In genomic region chr20:59005523-59006166, GRCh38 we compare ENCODE assay signal across 8 cellular contexts. TPM values are rescaled to one million over a fixed set of nuclear protein-coding genes. Genes with fewer than 3 reads are reported as not detected.
DNase-seq lines count a peak whose midpoint lies in the region; ATAC-seq, FAIRE-seq and TF ChIP-seq lines count a peak whose summit lies in the region.

No MANE protein-coding gene starts in this region.

- peak overlapping the region; percentile 68 for H3K27ac ChIP-seq in HL-60 (replicated peaks)
- peak overlapping the region; percentile 80 for H3K27ac ChIP-seq in muscle layer of duodenum (ENCODE audit: low read length)

- POLR2A ChIA-PET in AG04449 (lab: Yijun Ruan, JAX) = interaction anchor here (0.5 to 1.1 kb wide), 3 partner anchors 15 to 114 kb away, joined by 4 read pairs; partner anchors contain the start of gene ATP5F1E

- H3K4me1 ChIP-seq in muscle layer of duodenum (ENCODE audit: control insufficient read depth in 1 of 2, insufficient read depth in 2 of 2, low read length in 2 of 2) = peaks cover 13 to 34% of the 10 kb centered on the region in 2 donors

- peaks cover 8% of the 10 kb centered on the region for H3K36me3 ChIP-seq in bronchial epithelial cell (ENCODE audit: control insufficient read depth, insufficient read depth, low read length)
- peaks cover 13 to 23% of the 10 kb centered on the region in 2 donors for H3K36me3 ChIP-seq in muscle layer of duodenum (ENCODE audit: control insufficient read depth in 1 of 2, insufficient read depth in 2 of 2, low read length in 2 of 2)

- ATAC-seq in GM19324 (IDR thresholded peaks at IDR 0.05; ENCODE audit: low FRiP score, unreplicated experiment) = no peak
- ATAC-seq in HG02938 (IDR thresholded peaks at IDR 0.05; ENCODE audit: unreplicated experiment) = no peak

- H3K4me3 ChIP-seq in AG04449 (ENCODE audit: low read depth, low read length) (peak overlapping the region; percentile 69), HL-60 (replicated peaks; ENCODE audit: insufficient read depth, low read length) (peak overlapping the region; percentile 59), bronchial epithelial cell (ENCODE audit: low read depth, low read length) (peak overlapping the region; percentile 70), muscle layer of duodenum (ENCODE audit: low read depth in 1 of 2, low read length in 2 of 2) (peak overlapping the region; percentile 74 to 77)

- TF ChIP-seq CTCF in AG04449 (IDR thresholded peaks at IDR 0.05; ENCODE audit: insufficient read depth, low read length, missing control alignments) = no peak
- no peak for TF ChIP-seq CTCF in HL-60 (IDR thresholded peaks at IDR 0.05; ENCODE audit: insufficient read depth, low read length)
- no peak for TF ChIP-seq CTCF in bronchial epithelial cell (IDR thresholded peaks at IDR 0.05; ENCODE audit: insufficient read depth, low read length, severe bottlenecking)

- H3K9me3 ChIP-seq in muscle layer of duodenum (ENCODE audit: control insufficient read depth in 1 of 2, low read length in 2 of 2) = no peaks in the 10 kb centered on the region

- CTCF ChIA-PET in AG04449 (lab: Yijun Ruan, JAX) = no interaction called here

- FAIRE-seq in bronchial epithelial cell (lab: Jason Lieb, UNC) = no peak

- H3K27me3 ChIP-seq in HL-60 (ENCODE audit: insufficient read depth, poor library complexity, severe bottlenecking) = no peaks in the 10 kb centered on the region
- H3K27me3 ChIP-seq in bronchial epithelial cell (ENCODE audit: control insufficient read depth, insufficient read depth, low read length) = no peaks in the 10 kb centered on the region
- no peaks in the 10 kb centered on the region for H3K27me3 ChIP-seq in muscle layer of duodenum (ENCODE audit: low read depth, low read length)

- DNase-seq in AG04449 (ENCODE audit: low read depth, low spot score) = no peak
- no peak for DNase-seq in HL-60 (ENCODE audit: low read depth in 1 of 2, low spot score in 1 of 2)
- DNase-seq in bronchial epithelial cell (ENCODE audit: low read depth) = no peak
- DNase-seq in ecto neural progenitor cell (ENCODE audit: low spot score) = no peak
- DNase-seq in GDM1 (lab: John Stamatoyannopoulos, UW) = no peak

RNA-seq across cellular contexts. Expression of gene CTSZ, which starts 1.4 kb away (rescaled TPM):
- total RNA-seq in bronchial epithelial cell = 73.7 and 87.8 TPM in 2 replicates

RNA-seq across cellular contexts. Expression of gene TUBB1, which starts 13.6 kb away (rescaled TPM):
- not detected in 2 replicates for total RNA-seq in bronchial epithelial cell

RNA-seq across cellular contexts. Expression of gene NELFCD, which starts 24.6 kb away (rescaled TPM):
- total RNA-seq in bronchial epithelial cell = 27.4 and 32.3 TPM in 2 replicates

RNA-seq across cellular contexts. Expression of gene ATP5F1E, which starts 26.5 kb away (rescaled TPM):
- 17.1 and 25.3 TPM in 2 replicates for total RNA-seq in bronchial epithelial cell

RNA-seq across cellular contexts. Expression of gene PRELID3B, which starts 36.9 kb away (rescaled TPM):
- 160 and 202 TPM in 2 replicates for total RNA-seq in bronchial epithelial cell
